In genomic region chr9:122463828-122464632, GRCh38 we compare ENCODE assay signal across 9 cellular contexts. TPM values are rescaled to one million over a fixed set of nuclear protein-coding genes. Genes with fewer than 3 reads are reported as not detected.
DNase-seq lines count a peak whose midpoint lies in the region; ATAC-seq and TF ChIP-seq lines count a peak whose summit lies in the region.
"Had no signal": no experiment of that assay in that cellular context is flagged by ENCODE, and none has a peak within 500 bp of the region (broad histone marks: within the 10 kb centered on the region; RNA-seq: fewer than 3 reads in every experiment).

No MANE protein-coding gene starts in this region.

- peak overlapping the region; percentile 87 for H3K27ac Mint-ChIP-seq in CD8-positive, alpha-beta T cell
- H3K27ac Mint-ChIP-seq in glutamatergic neuron (ENCODE audit: unreplicated experiment): no peak overlapping the region

- H3K27me3 Mint-ChIP-seq in CD8-positive, alpha-beta T cell (ENCODE audit: low read depth): peaks cover 32% of the 10 kb centered on the region
- H3K27me3 Mint-ChIP-seq in glutamatergic neuron (ENCODE audit: unreplicated experiment): no peaks in the 10 kb centered on the region

- H3K9me3 Mint-ChIP-seq in CD8-positive, alpha-beta T cell: no peaks in the 10 kb centered on the region
- no peaks in the 10 kb centered on the region for H3K9me3 Mint-ChIP-seq in glutamatergic neuron (ENCODE audit: unreplicated experiment)

- peak overlapping the region; percentile 89 for H3K4me3 Mint-ChIP-seq in CD8-positive, alpha-beta T cell
- H3K4me3 Mint-ChIP-seq in glutamatergic neuron (ENCODE audit: unreplicated experiment): no peak overlapping the region

- in situ Hi-C loops in G401 (cut with HindIII; ENCODE audit: low sequenced_read_pairs): no loop called here

- H3K27ac ChIP-seq in CD8-positive, alpha-beta T cell (ENCODE audit: low read depth, low read length): peak overlapping the region; percentile 39
- no peak overlapping the region for H3K27ac ChIP-seq in thoracic aorta

- peaks cover 2% of the 10 kb centered on the region for H3K36me3 Mint-ChIP-seq in CD8-positive, alpha-beta T cell
- peaks cover 3% of the 10 kb centered on the region for H3K36me3 Mint-ChIP-seq in glutamatergic neuron (ENCODE audit: unreplicated experiment)

- H3K4me1 ChIP-seq in CD8-positive, alpha-beta T cell (ENCODE audit: insufficient read depth, low read length): peaks cover 5% of the 10 kb centered on the region
- H3K4me1 ChIP-seq in thoracic aorta (ENCODE audit: control insufficient read depth in 1 of 2, low read depth in 2 of 2): peaks cover 0 to 4% of the 10 kb centered on the region in 2 donors

- peak in 1 of 7 experiments; percentile 5 for DNase-seq in CD8-positive, alpha-beta T cell
- DNase-seq in NCI-H1105 treated with DMSO at 0.1 percent for 48 hours (lab: John Stamatoyannopoulos, UW): peak; percentile 83
- peak; percentile 31 for DNase-seq in glutamatergic neuron
- DNase-seq in thoracic aorta (ENCODE audit: low spot score): no peak
- DNase-seq in G401 (ENCODE audit: low spot score): no peak

- H3K4me3 ChIP-seq in CD8-positive, alpha-beta T cell (ENCODE audit: low read depth, low read length): peak overlapping the region; percentile 47
- H3K4me3 ChIP-seq in WI38 (ENCODE audit: low read depth, low read length): peak overlapping the region; percentile 39; the same call in 1 of the 2 replicates
- H3K4me3 ChIP-seq in thoracic aorta: peak overlapping the region; percentile 67

- ATAC-seq in CD8-positive, alpha-beta T cell: peak; percentile 46
- ATAC-seq in GM19452 (IDR thresholded peaks at IDR 0.05; ENCODE audit: unreplicated experiment): peak; percentile 48
- no peak for ATAC-seq in thoracic aorta (ENCODE audit: insufficient number of reproducible peaks, low FRiP score, low read depth)
- no peak for ATAC-seq in HG03196 (IDR thresholded peaks at IDR 0.05; ENCODE audit: unreplicated experiment)

- POLR2A ChIA-PET in CD8-positive, alpha-beta T cell (lab: Charles Lee): interaction anchor here (0.6 kb wide), 1 partner anchor 449 kb away, joined by 3 read pairs; no protein-coding TSS in a partner anchor

- intact Hi-C loops in CD8-positive, alpha-beta T cell (cut with DNase I, micrococcal nuclease): loop anchor here in 1 of 2 experiments (10.0 kb wide), 1 partner anchor 891 kb away; the partner anchor contains the start of gene CRB2

- H3K4me1 Mint-ChIP-seq in CD8-positive, alpha-beta T cell (ENCODE audit: low read depth): peaks cover 10% of the 10 kb centered on the region
- H3K4me1 Mint-ChIP-seq in glutamatergic neuron (ENCODE audit: low read depth, unreplicated experiment): no peaks in the 10 kb centered on the region

- no peaks in the 10 kb centered on the region for H3K27me3 ChIP-seq in CD8-positive, alpha-beta T cell (ENCODE audit: insufficient read depth, low read length)
- H3K27me3 ChIP-seq in thoracic aorta (replicated peaks; ENCODE audit: insufficient read depth): no peaks in the 10 kb centered on the region

- CTCF ChIA-PET in CD8-positive, alpha-beta T cell (lab: Charles Lee): interaction anchor here (0.6 to 5.3 kb wide), 13 partner anchors 7 to 890 kb away, joined by 3 to 75 read pairs (median 4); no protein-coding TSS in a partner anchor

- H3K9me3 ChIP-seq in CD8-positive, alpha-beta T cell (ENCODE audit: low read length): no peaks in the 10 kb centered on the region
- no peaks in the 10 kb centered on the region for H3K9me3 ChIP-seq in thoracic aorta

- no peaks in the 10 kb centered on the region for H3K36me3 ChIP-seq in CD8-positive, alpha-beta T cell (ENCODE audit: insufficient read depth, low read length)
- no peaks in the 10 kb centered on the region for H3K36me3 ChIP-seq in thoracic aorta

- TF ChIP-seq CTCF in CD8-positive, alpha-beta T cell (IDR thresholded peaks at IDR 0.05): peak; percentile 15
- TF ChIP-seq CTCF in WI38 (IDR thresholded peaks at IDR 0.05; ENCODE audit: low read depth, low read length): no peak
- TF ChIP-seq CTCF in glutamatergic neuron (IDR thresholded peaks at IDR 0.05; ENCODE audit: partially characterized antibody, unreplicated experiment): no peak
- TF ChIP-seq CTCF in thoracic aorta (IDR thresholded peaks at IDR 0.05): no peak

RNA-seq across cellular contexts. Expression of gene OR1J1, which starts 13.7 kb away (rescaled TPM):
- total RNA-seq in CD8-positive, alpha-beta T cell: not detected
- total RNA-seq in glutamatergic neuron (ENCODE audit: unreplicated experiment): not detected
- not detected for total RNA-seq in thoracic aorta
- total RNA-seq in G401 (2014; rRNA removed; shearing (Covaris generic)): not detected in 2 replicates
- total RNA-seq: T-helper 2 cell treated with Interferon-gamma antibody and Interleukin-4, amounts not matched to agents 100 ng/mL and 5 ng/mL, for 36 hours had no signal

RNA-seq across cellular contexts. Expression of gene OR1J2, which starts 46.6 kb away (rescaled TPM):
- not detected for total RNA-seq in CD8-positive, alpha-beta T cell
- total RNA-seq in glutamatergic neuron (ENCODE audit: unreplicated experiment): not detected
- total RNA-seq in thoracic aorta: 1 to 10 TPM in 1 of 2 donors, not detected in 1; 3.2 TPM
- not detected in 2 replicates for total RNA-seq in G401 (2014; rRNA removed; shearing (Covaris generic))
- total RNA-seq: T-helper 2 cell treated with Interferon-gamma antibody and Interleukin-4, amounts not matched to agents 100 ng/mL and 5 ng/mL, for 36 hours had no signal

RNA-seq across cellular contexts. Expression of gene OR1J4, which starts 54.9 kb away (rescaled TPM):
- total RNA-seq in CD8-positive, alpha-beta T cell: not detected
- total RNA-seq in glutamatergic neuron (ENCODE audit: unreplicated experiment) (not detected), thoracic aorta (not detected)
- not detected in 2 replicates for total RNA-seq in G401 (2014; rRNA removed; shearing (Covaris generic))
- total RNA-seq: T-helper 2 cell treated with Interferon-gamma antibody and Interleukin-4, amounts not matched to agents 100 ng/mL and 5 ng/mL, for 36 hours had no signal

Comparison
In these comparisons a context has a peak if more than half of its experiments do, and no peak if none do; other contexts are left out.
1. ATAC-seq: peak in CD8-positive, alpha-beta T cell (single experiment) and GM19452 (single experiment); none in thoracic aorta (single experiment) and HG03196 (single experiment).
2. DNase-seq: peak in NCI-H1105 treated with DMSO at 0.1 percent for 48 hours (single experiment) and glutamatergic neuron (single experiment); none in thoracic aorta (single experiment) and G401 (single experiment).
3. Peak in every context shown above with its lines, with median percentiles within 50 percentile points of each other: H3K4me3 ChIP-seq.